Comparison of ENCODE assay signal across 8 cellular contexts in genomic region chr5:154683101-154683757, GRCh38.
DNase-seq lines count a peak whose midpoint lies in the region; ATAC-seq and TF ChIP-seq lines count a peak whose summit lies in the region.

No MANE protein-coding gene starts in this region.

- H3K27ac Mint-ChIP-seq in memory B cell, result peak overlapping the region; percentile 35

- ATAC-seq in GM19438 (IDR thresholded peaks at IDR 0.05; ENCODE audit: low read depth, unreplicated experiment) (peak; percentile 50), HG03457 (IDR thresholded peaks at IDR 0.05; ENCODE audit: unreplicated experiment) (peak; percentile 47), body of pancreas (peak; percentile 30), memory B cell (ENCODE audit: low read depth) (peak; percentile 61)

- H3K36me3 ChIP-seq in BJ (ENCODE audit: control insufficient read depth, insufficient read depth, low read length) (no peaks in the 10 kb centered on the region), body of pancreas (replicated peaks in 1 of 2; ENCODE audit: insufficient read depth in 1 of 2, low read depth in 2 of 2) (no peaks in the 10 kb centered on the region)

- H3K27ac ChIP-seq in body of pancreas, result peak overlapping the region; percentile 85 to 94 (median 92)

- no peak for TF ChIP-seq CTCF in BJ (IDR thresholded peaks at IDR 0.05; ENCODE audit: insufficient read depth, low read depth, low read length)
- no peak for TF ChIP-seq CTCF in body of pancreas (IDR thresholded peaks at IDR 0.05)

- no peaks in the 10 kb centered on the region for H3K9me3 ChIP-seq in body of pancreas

- H3K27me3 Mint-ChIP-seq in memory B cell, result no peaks in the 10 kb centered on the region

- H3K4me3 Mint-ChIP-seq in memory B cell, result peak overlapping the region; percentile 87

- peaks cover 38% of the 10 kb centered on the region for H3K4me1 ChIP-seq in body of pancreas

- no peak for TF ChIP-seq POLR2A in body of pancreas (IDR thresholded peaks at IDR 0.05)

- peak overlapping the region; percentile 58 for H3K4me3 ChIP-seq in BJ (ENCODE audit: low read depth, low read length)
- H3K4me3 ChIP-seq in body of pancreas, result no peak overlapping the region

- POLR2A ChIA-PET in BJ (lab: Charles Lee), result interaction anchor here (0.5 to 1.0 kb wide), 3 partner anchors 9 to 111 kb away, joined by 3 to 11 read pairs (median 3); no protein-coding TSS in a partner anchor

- no peaks in the 10 kb centered on the region for H3K36me3 Mint-ChIP-seq in memory B cell

- H3K27me3 ChIP-seq in BJ (ENCODE audit: control insufficient read depth, insufficient read depth, low read length) (no peaks in the 10 kb centered on the region), body of pancreas (no peaks in the 10 kb centered on the region)

- intact Hi-C loops in body of pancreas (cut with DNase I), result no loop called here

- DNase-seq in BJ (ENCODE audit: low read depth), result no peak
- DNase-seq in body of pancreas, result no peak
- DNase-seq in memory B cell (ENCODE audit: low spot score in 2 of 2), result no peak
- no peak for DNase-seq in foreskin melanocyte
- no peak for DNase-seq in NCI-H2196 (lab: John Stamatoyannopoulos, UW; ENCODE audit: unreplicated experiment)
- no peak for DNase-seq in activated CD4-positive, alpha-beta T cell treated with anti-CD3 and anti-CD28 coated beads, Interleukin-2, amount 50 U/mL, for 48 hours

- CTCF ChIA-PET in BJ (lab: Yijun Ruan, JAX), result interaction anchor here (0.6 to 1.6 kb wide), 3 partner anchors 19 to 691 kb away, joined by 3 to 4 read pairs (median 3); no protein-coding TSS in a partner anchor

- WGBS in body of pancreas, 2 donors, result 11 to 23% methylated on average over 8 to 16 of the region's 16 CpGs

- H3K4me1 Mint-ChIP-seq in memory B cell, result peaks cover 7% of the 10 kb centered on the region

- H3K9me3 Mint-ChIP-seq in memory B cell, result no peaks in the 10 kb centered on the region
